ENCODE assay signal across 8 cellular contexts in the genomic region with DNA sequence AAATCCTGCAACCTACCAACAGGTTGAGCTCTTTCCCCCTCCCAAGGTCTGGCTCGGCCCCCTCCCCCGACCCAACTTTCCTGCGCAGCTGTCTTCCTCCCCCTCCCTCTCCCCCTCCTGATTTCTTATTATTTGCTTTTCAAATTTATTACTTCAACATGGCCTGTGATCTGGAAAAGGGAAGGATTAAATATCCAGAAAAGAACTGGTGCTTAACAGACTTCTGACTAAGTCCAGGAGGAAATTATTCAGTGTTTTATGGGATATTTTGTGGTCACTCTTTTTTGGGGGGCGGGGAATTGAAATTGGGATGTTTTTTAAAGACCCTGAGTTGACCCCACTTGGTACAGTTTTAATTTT. TPM values are rescaled to one million over a fixed set of nuclear protein-coding genes. Genes with fewer than 3 reads are reported as not detected.
DNase-seq lines count a peak whose midpoint lies in the region; ATAC-seq and TF ChIP-seq lines count a peak whose summit lies in the region.

No MANE protein-coding gene starts in this region.

- H3K9me3 ChIP-seq in cardiac muscle cell (ENCODE audit: low read depth) (no peaks in the 10 kb centered on the region), adipocyte (ENCODE audit: control insufficient read depth, low read length) (no peaks in the 10 kb centered on the region), thyroid gland (no peaks in the 10 kb centered on the region)

- DNase-seq in cardiac muscle cell (ENCODE audit: low read depth in 1 of 2, low spot score in 1 of 2) = no peak
- no peak for DNase-seq in cardiac septum (ENCODE audit: low spot score)
- DNase-seq in adipocyte (ENCODE audit: low read depth) = no peak
- no peak for DNase-seq in left colon
- DNase-seq in thyroid gland = no peak
- DNase-seq in anterior cingulate cortex (lab: John Stamatoyannopoulos, UW) = no peak
- no peak for DNase-seq in NCI-H345 (lab: John Stamatoyannopoulos, UW)

- peak overlapping the region; percentile 77 for H3K4me3 ChIP-seq in cardiac muscle cell
- peak overlapping the region; percentile 97 for H3K4me3 ChIP-seq in adipocyte (ENCODE audit: low read length)
- H3K4me3 ChIP-seq in thyroid gland (replicated peaks in 1 of 3) = peak overlapping the region; percentile 3 to 67 (median 20)

- H3K27me3 ChIP-seq in cardiac muscle cell (peaks cover 17% of the 10 kb centered on the region), adipocyte (replicated peaks; ENCODE audit: control insufficient read depth, insufficient read depth, low read length) (no peaks in the 10 kb centered on the region), thyroid gland (no peaks in the 10 kb centered on the region)

- intact Hi-C loops in cardiac septum (cut with DNase I) (loop anchor here (5.0 kb wide), 4 partner anchors 38 to 338 kb away; no protein-coding TSS in a partner anchor), left colon (cut with DNase I, micrococcal nuclease) (loop anchor here in 1 of 2 donors (10.0 kb wide), 1 partner anchor 141 kb away; no protein-coding TSS in a partner anchor), thyroid gland (cut with DNase I) (no loop called here)

- H3K36me3 ChIP-seq in cardiac muscle cell (no peaks in the 10 kb centered on the region), adipocyte (ENCODE audit: control insufficient read depth, insufficient read depth, low read length, severe bottlenecking) (no peaks in the 10 kb centered on the region), thyroid gland (no peaks in the 10 kb centered on the region)

- no peak for TF ChIP-seq POLR2A in thyroid gland (IDR thresholded peaks at IDR 0.05)

- H3K9ac ChIP-seq in adipocyte (ENCODE audit: low read length) = peak overlapping the region; percentile 98

- H3K4me1 ChIP-seq in cardiac muscle cell (ENCODE audit: low read depth) (no peaks in the 10 kb centered on the region), adipocyte (ENCODE audit: control insufficient read depth, insufficient read depth, low read length) (peaks cover 31% of the 10 kb centered on the region), thyroid gland (peaks cover 0 to 3% of the 10 kb centered on the region in 2 donors)

- ATAC-seq in left colon (peak; percentile 14), GM21619 (IDR thresholded peaks at IDR 0.05; ENCODE audit: unreplicated experiment) (no peak)

- no peak overlapping the region for H3K27ac ChIP-seq in cardiac muscle cell
- H3K27ac ChIP-seq in thyroid gland = peak overlapping the region; percentile 77 to 97 (median 95)

- WGBS in thyroid gland, 2 donors = 21% methylated on average over 4 of the region's 4 CpGs

- no peak for TF ChIP-seq CTCF in cardiac muscle cell (IDR thresholded peaks at IDR 0.05; ENCODE audit: low read depth, low read length)
- no peak for TF ChIP-seq CTCF in thyroid gland (IDR thresholded peaks at IDR 0.05)

RNA-seq across cellular contexts. Expression of gene ARID5B, which starts 2.5 kb away (rescaled TPM):
- total RNA-seq in cardiac muscle cell (4.3 and 4.9 TPM in 2 replicates), cardiac septum (25.2 TPM), left colon (10 to 100 TPM; 20.0 to 20.5 TPM), thyroid gland (10 to 100 TPM in 3 of 4 donors, 1 to 10 TPM in 1; 7.6 to 36.3 (median 21.2) TPM)
- 4.3 and 7.8 TPM in 2 replicates for polyA plus RNA-seq in cardiac muscle cell

Comparison
In these comparisons a context has a peak if more than half of its experiments do, and no peak if none do; other contexts are left out.
1. H3K4me3 ChIP-seq: peak in every context shown above with its lines; median percentile 97 in adipocyte; 77 in cardiac muscle cell; 20 in thyroid gland.